ENCODE assay signal across 13 cellular contexts in genomic region chr14:59320771-59321170, GRCh38.
DNase-seq lines count a peak whose midpoint lies in the region; ATAC-seq and TF ChIP-seq lines count a peak whose summit lies in the region.
"Had no signal": no experiment of that assay in that cellular context is flagged by ENCODE, and none has a peak within 500 bp of the region (broad histone marks: within the 10 kb centered on the region; RNA-seq: fewer than 3 reads in every experiment).

No MANE protein-coding gene starts in this region.

- POLR2A ChIA-PET in GM10248 (lab: Yijun Ruan, JAX) = no interaction called here

- no peak for TF ChIP-seq EP300 in transverse colon (IDR thresholded peaks at IDR 0.05; ENCODE audit: low read depth)

- H3K27ac Mint-ChIP-seq in activated naive CD4-positive, alpha-beta T cell treated with anti-CD3 and anti-CD28 coated beads, Interleukin-2, amount 50 U/mL, for 72 hours = no peak overlapping the region
- H3K27ac Mint-ChIP-seq: stimulated activated effector memory CD8-positive, alpha-beta T cell treated with anti-CD3 and anti-CD28 coated beads, Interleukin-12 subunit alpha, Interleukin-12 subunit beta, amount 100 ng/mL, for 72 hours had no signal

- ATAC-seq in heart left ventricle (peak in 1 of 4 donors; percentile 18), HG03159 (IDR thresholded peaks at IDR 0.05; ENCODE audit: unreplicated experiment) (no peak)
- ATAC-seq in activated naive CD4-positive, alpha-beta T cell treated with anti-CD3 and anti-CD28 coated beads, Interleukin-2, amount 50 U/mL, for 72 hours = no peak

- peak overlapping the region in 1 of 12 donors; percentile 12 for H3K4me3 ChIP-seq in heart left ventricle
- no peak overlapping the region for H3K4me3 ChIP-seq in choroid plexus epithelial cell (ENCODE audit: low read depth, low read length)
- no peak overlapping the region for H3K4me3 ChIP-seq in mesodermal cell (ENCODE audit: extremely low read depth, insufficient read depth, low read length, poor library complexity, severe bottlenecking)
- no peak overlapping the region for H3K4me3 ChIP-seq in transverse colon

- CTCF ChIA-PET in GM10248 (lab: Yijun Ruan, JAX) = interaction anchor here (0.8 to 1.1 kb wide), 2 partner anchors 9 to 10 kb away, joined by 3 to 5 read pairs; no protein-coding TSS in a partner anchor

- DNase-seq in heart left ventricle (no peak), cardiac septum (ENCODE audit: low spot score) (no peak), choroid plexus epithelial cell (ENCODE audit: low read depth) (peak; percentile 27), transverse colon (no peak), GM10248 (ENCODE audit: extremely low spot score) (no peak)
- no peak for DNase-seq in activated naive CD4-positive, alpha-beta T cell treated with anti-CD3 and anti-CD28 coated beads, Interleukin-2, amount 50 U/mL, for 72 hours (ENCODE audit: low spot score in 2 of 2)
- DNase-seq: DMS153, naive B cell, NCI-H510A treated with DMSO at 0.1 percent for 48 hours, SIG-M5 had no signal

- H3K27ac ChIP-seq in heart left ventricle (peak overlapping the region; percentile 68 to 90 (median 79)), mesodermal cell (ENCODE audit: low read depth, low read length, severe bottlenecking) (peak overlapping the region; percentile 60), transverse colon (peak overlapping the region; percentile 39 to 64 (median 54))

- 3 to 12% (median 8%) methylated on average over 3 of the region's 3 CpGs for WGBS in heart left ventricle, 4 donors
- WGBS in mesodermal cell (ENCODE audit: insufficient coverage in 2 of 2), 2 experiments = 93 to 95% methylated on average over 2 of the region's 3 CpGs
- 73 to 74% methylated on average over 3 of the region's 3 CpGs for WGBS in transverse colon (ENCODE audit: low coverage in 1 of 2), 2 donors

- H3K27me3 ChIP-seq in heart left ventricle = no peaks in the 10 kb centered on the region
- no peaks in the 10 kb centered on the region for H3K27me3 ChIP-seq in transverse colon

- H3K36me3 Mint-ChIP-seq in activated naive CD4-positive, alpha-beta T cell treated with anti-CD3 and anti-CD28 coated beads, Interleukin-2, amount 50 U/mL, for 72 hours = no peaks in the 10 kb centered on the region
- H3K36me3 Mint-ChIP-seq: stimulated activated effector memory CD8-positive, alpha-beta T cell treated with anti-CD3 and anti-CD28 coated beads, Interleukin-12 subunit alpha, Interleukin-12 subunit beta, amount 100 ng/mL, for 72 hours had no signal

- no peaks in the 10 kb centered on the region for H3K9me3 Mint-ChIP-seq in activated naive CD4-positive, alpha-beta T cell treated with anti-CD3 and anti-CD28 coated beads, Interleukin-2, amount 50 U/mL, for 72 hours
- H3K9me3 Mint-ChIP-seq: naive B cell; stimulated activated effector memory CD8-positive, alpha-beta T cell treated with anti-CD3 and anti-CD28 coated beads, Interleukin-12 subunit alpha, Interleukin-12 subunit beta, amount 100 ng/mL, for 72 hours had no signal

- in situ Hi-C loops in transverse colon (cut with MboI; ENCODE audit: low pct_ligation_motif_present in 1 of 4, low pct_unique_long_range_greater_than_20kb in 1 of 4, low sequenced_read_pairs in 3 of 4) = no loop called here

- TF ChIP-seq CTCF in heart left ventricle (IDR thresholded peaks at IDR 0.05) = no peak
- TF ChIP-seq CTCF in choroid plexus epithelial cell (conservative IDR thresholded peaks at IDR 0.05; ENCODE audit: low read depth, low read length) = no peak
- TF ChIP-seq CTCF in transverse colon (IDR thresholded peaks at IDR 0.05) = no peak
- TF ChIP-seq CTCF in GM10248 (IDR thresholded peaks at IDR 0.05; ENCODE audit: control extremely low read depth, extremely low read depth, low read depth, missing control alignments) = no peak

- intact Hi-C loops in heart left ventricle (cut with DNase I) = loop anchor here in 2 of 10 donors (5.0 to 10.0 kb wide), 2 partner anchors 104 to 133 kb away; partner anchors contain the start of gene DAAM1 (in 1 of the 2)
- intact Hi-C loops in cardiac septum (cut with DNase I) = loop anchor here (5.0 kb wide), 1 partner anchor 42 kb away; no protein-coding TSS in a partner anchor
- intact Hi-C loops in transverse colon (cut with DNase I; ENCODE audit: low total_unique reads) = no loop called here

- H3K36me3 ChIP-seq in heart left ventricle (peaks cover 0 to 31% (median 22%) of the 10 kb centered on the region in 9 donors), mesodermal cell (ENCODE audit: control insufficient read depth, insufficient read depth, low read length) (peaks cover 16% of the 10 kb centered on the region), transverse colon (peaks cover 0 to 8% (median 2%) of the 10 kb centered on the region in 4 donors)

- H3K9me3 ChIP-seq in heart left ventricle (no peaks in the 10 kb centered on the region), mesodermal cell (ENCODE audit: control insufficient read depth, low read length) (no peaks in the 10 kb centered on the region), transverse colon (no peaks in the 10 kb centered on the region)

- TF ChIP-seq POLR2A in heart left ventricle (IDR thresholded peaks at IDR 0.05) (no peak), transverse colon (IDR thresholded peaks at IDR 0.05) (no peak)

- peaks cover 6 to 72% (median 59%) of the 10 kb centered on the region in 12 donors for H3K4me1 ChIP-seq in heart left ventricle
- peaks cover 29% of the 10 kb centered on the region for H3K4me1 ChIP-seq in mesodermal cell (ENCODE audit: control insufficient read depth, insufficient read depth, low read length, poor library complexity, severe bottlenecking)
- peaks cover 0 to 33% (median 11%) of the 10 kb centered on the region in 4 donors for H3K4me1 ChIP-seq in transverse colon
